In the genomic region with DNA sequence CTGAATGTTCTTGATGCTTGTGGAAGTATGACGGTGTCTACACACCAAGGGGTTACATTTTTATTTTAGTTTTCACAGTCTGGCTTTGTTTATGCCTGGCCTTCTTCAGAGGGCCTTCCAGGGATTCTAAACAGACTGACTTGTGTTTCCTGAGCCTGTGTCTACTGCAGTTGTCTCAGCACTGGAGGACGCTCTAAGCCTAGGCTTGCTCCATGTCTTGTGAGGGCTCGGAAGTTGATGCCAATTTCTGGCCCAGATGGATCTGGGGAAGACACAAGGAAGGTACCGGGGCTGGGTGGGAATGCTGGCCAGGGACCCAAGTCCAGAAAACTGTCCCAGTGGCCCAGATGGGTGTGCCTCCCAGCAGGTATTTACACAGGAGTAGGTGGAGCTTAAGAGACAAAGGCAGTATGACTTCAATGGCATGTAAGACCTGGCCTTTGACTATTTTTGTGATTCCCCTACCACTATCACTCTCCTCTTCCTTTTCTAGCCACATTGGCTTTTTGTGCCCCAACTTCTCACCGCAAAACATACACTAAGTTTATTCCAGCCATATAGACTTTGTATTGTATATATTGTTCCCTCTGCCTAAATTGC, we compare ENCODE assay signal across 24 cellular contexts. TPM values are rescaled to one million over a fixed set of nuclear protein-coding genes. Genes with fewer than 3 reads are reported as not detected.
A peak's percentile ranks its signal among the peaks of the same experiment; 100 is the strongest.
DNase-seq lines count a peak whose midpoint lies in the region; ATAC-seq, FAIRE-seq and TF ChIP-seq lines count a peak whose summit lies in the region.
"Had no signal": no experiment of that assay in that cellular context is flagged by ENCODE, and none has a peak within 500 bp of the region (broad histone marks: within the 10 kb centered on the region; RNA-seq: fewer than 3 reads in every experiment).

No MANE protein-coding gene starts in this region.

- no peak overlapping the region for H3K14ac ChIP-seq in H1 (ENCODE audit: insufficient read length)

- H3K9me3 ChIP-seq in H1 (ENCODE audit: insufficient read depth in 2 of 2, low read depth in 1 of 2, low read length in 1 of 2), result no peaks in the 10 kb centered on the region
- H3K9me3 ChIP-seq in psoas muscle, result peaks cover 7% of the 10 kb centered on the region
- H3K9me3 ChIP-seq: MG63 had no signal

- FAIRE-seq in H1 (lab: Jason Lieb, UNC), result no peak

- H4K20me1 ChIP-seq in H1 (replicated peaks in 1 of 2; ENCODE audit: control insufficient read depth in 1 of 2, insufficient read depth in 2 of 2, low read length in 2 of 2), result no peaks in the 10 kb centered on the region
- H4K20me1 ChIP-seq: BLaER1 treated with 17β-estradiol and CSF1 and Interleukin-3, amounts not matched to agents 10 nM and 100 nM had no signal

- H2BK15ac ChIP-seq in H1 (ENCODE audit: low read length), result no peak overlapping the region
- no peak overlapping the region for H2BK15ac ChIP-seq in mesendoderm (replicated peaks; ENCODE audit: low read depth)

- ATAC-seq in psoas muscle, result no peak
- ATAC-seq in GM19452 (IDR thresholded peaks at IDR 0.05; ENCODE audit: unreplicated experiment), result no peak
- ATAC-seq in HG03457 (IDR thresholded peaks at IDR 0.05; ENCODE audit: unreplicated experiment), result no peak

- no peak overlapping the region for H2BK20ac ChIP-seq in H1 (ENCODE audit: low read length)

- no peak overlapping the region for H2AFZ ChIP-seq in H1 (ENCODE audit: low read length)

- CTCF ChIA-PET in H1 (lab: Charles Lee; ENCODE audit: partially characterized antibody), result interaction anchor here (1.1 to 1.6 kb wide), 2 partner anchors 35 to 60 kb away, joined by 3 read pairs; no protein-coding TSS in a partner anchor

- peak overlapping the region; percentile 41; the same call in 1 of the 2 replicates for H4K8ac ChIP-seq in H1 (ENCODE audit: extremely low read depth, insufficient read depth, low read length)
- H4K8ac ChIP-seq in mesendoderm (ENCODE audit: low read depth, low read length), result no peak overlapping the region

- no peaks in the 10 kb centered on the region for H3K36me3 ChIP-seq in H1 (ENCODE audit: control insufficient read depth in 2 of 4, insufficient read depth in 4 of 4, low read length in 3 of 4)
- H3K36me3 ChIP-seq in mesendoderm (ENCODE audit: control insufficient read depth, insufficient read depth, low read length), result no peaks in the 10 kb centered on the region
- no peaks in the 10 kb centered on the region for H3K36me3 ChIP-seq in psoas muscle (ENCODE audit: insufficient read depth in 1 of 2, low read depth in 1 of 2)
- H3K36me3 ChIP-seq: HAP-1, MG63 had no signal

- H3K4me1 ChIP-seq in H1 (replicated peaks in 1 of 4; ENCODE audit: control insufficient read depth in 3 of 4, insufficient read depth in 4 of 4, low read length in 3 of 4) (peaks cover 0 to 4% (median 0%) of the 10 kb centered on the region in 4 experiments; a peak in 1 of 7 replicates), mesendoderm (ENCODE audit: control insufficient read depth, low read depth, low read length) (no peaks in the 10 kb centered on the region), psoas muscle (no peaks in the 10 kb centered on the region)
- H3K4me1 ChIP-seq: HAP-1 had no signal

- H3K18ac ChIP-seq in H1 (ENCODE audit: extremely low read depth, low read length) (no peak overlapping the region), mesendoderm (ENCODE audit: low read length) (no peak overlapping the region)

- no peak overlapping the region for H2BK120ac ChIP-seq in H1 (replicated peaks; ENCODE audit: low read depth, low read length)
- no peak overlapping the region for H2BK120ac ChIP-seq in mesendoderm (ENCODE audit: low read depth, low read length)

- no peak for TF ChIP-seq EP300 in H1 (IDR thresholded peaks at IDR 0.05; ENCODE audit: borderline replicate concordance in 1 of 2, low read depth in 2 of 2, low read length in 2 of 2)

- H3K23ac ChIP-seq in H1 (ENCODE audit: insufficient read length), result no peak overlapping the region
- no peak overlapping the region for H3K23ac ChIP-seq in mesendoderm (ENCODE audit: low read length)

- H3K4me2 ChIP-seq in H1 (ENCODE audit: insufficient read depth in 1 of 2, low read depth in 2 of 2, low read length in 2 of 2) (no peak overlapping the region), mesendoderm (ENCODE audit: low read length) (no peak overlapping the region)
- H3K4me2 ChIP-seq: BLaER1 treated with 17β-estradiol and CSF1 and Interleukin-3, amounts not matched to agents 10 nM and 100 nM had no signal

- H2BK5ac ChIP-seq in H1 (ENCODE audit: low read depth, low read length) (no peak overlapping the region), mesendoderm (ENCODE audit: low read length) (no peak overlapping the region)

- H3K9ac ChIP-seq in H1 (replicated peaks in 1 of 4; ENCODE audit: extremely low read depth in 1 of 4, low read depth in 3 of 4, low read length in 3 of 4), result no peak overlapping the region
- H3K9ac ChIP-seq in mesendoderm (ENCODE audit: low read length), result no peak overlapping the region
- H3K9ac ChIP-seq: BLaER1 treated with 17β-estradiol and CSF1 and Interleukin-3, amounts not matched to agents 10 nM and 100 nM had no signal

- no peaks in the 10 kb centered on the region for H3K79me2 ChIP-seq in H1 (ENCODE audit: control insufficient read depth in 1 of 2, insufficient read depth in 2 of 2, low read length in 2 of 2)
- H3K79me2 ChIP-seq in mesendoderm (ENCODE audit: control insufficient read depth, insufficient read depth, low read length), result no peaks in the 10 kb centered on the region

- H3K23me2 ChIP-seq in H1 (ENCODE audit: low read depth, low read length), result no peaks in the 10 kb centered on the region

- no peak overlapping the region for H2AK5ac ChIP-seq in H1 (ENCODE audit: low read depth, low read length)
- no peak overlapping the region for H2AK5ac ChIP-seq in mesendoderm (ENCODE audit: low read length)

- no peak overlapping the region for H4K91ac ChIP-seq in H1 (replicated peaks; ENCODE audit: insufficient read length, low read length)

- H3K27ac ChIP-seq in H1 (ENCODE audit: low read depth, low read length), result no peak overlapping the region
- H3K27ac ChIP-seq in mesendoderm (ENCODE audit: low read depth, low read length), result no peak overlapping the region
- H3K27ac ChIP-seq in psoas muscle, result no peak overlapping the region
- H3K27ac ChIP-seq: BLaER1 treated with 17β-estradiol and CSF1 and Interleukin-3, amounts not matched to agents 10 nM and 100 nM; HL-60 had no signal

- peak; percentile 6 for DNase-seq in ELF-1 (ENCODE audit: low read depth, low spot score)
- DNase-seq in NCI-H69 (lab: John Stamatoyannopoulos, UW), result peak; percentile 17
- no peak for DNase-seq in H1 (ENCODE audit: low read depth in 1 of 2, low spot score in 2 of 2)
- peak; percentile 15 for DNase-seq in mesendoderm
- no peak for DNase-seq in psoas muscle
- DNase-seq in activated naive CD4-positive, alpha-beta T cell (lab: John Stamatoyannopoulos, UW), result no peak
- DNase-seq: CD8-positive, alpha-beta memory T cell; DMS79; IMR-90; Karpas-422; MG63; NCI-H1092; NCI-H1436 treated with DMSO at 0.1 percent for 48 hours; NCI-H2029; NCI-H2171 treated with DMSO at 0.1 percent for 48 hours; NCI-H748 treated with DMSO at 0.1 percent for 48 hours; RPMI8226; SHP77 treated with DMSO at 0.1 percent for 48 hours had no signal

- no peak overlapping the region for H3K4me3 ChIP-seq in H1 (ENCODE audit: extremely low read depth in 1 of 4, insufficient read depth in 2 of 4, low read depth in 3 of 4, low read length in 4 of 4)
- no peak overlapping the region for H3K4me3 ChIP-seq in mesendoderm (ENCODE audit: low read length)
- H3K4me3 ChIP-seq in psoas muscle, result no peak overlapping the region
- H3K4me3 ChIP-seq: BLaER1 treated with 17β-estradiol and CSF1 and Interleukin-3, amounts not matched to agents 10 nM and 100 nM; HAP-1; MG63 had no signal

- no peak overlapping the region for H2BK12ac ChIP-seq in H1 (ENCODE audit: low read depth, low read length)

- no peak overlapping the region for H3K4ac ChIP-seq in H1 (replicated peaks; ENCODE audit: insufficient read length, low read depth, low read length)
- no peak overlapping the region for H3K4ac ChIP-seq in mesendoderm (ENCODE audit: low read depth, low read length)

- intact Hi-C loops in psoas muscle (cut with DNase I), result no loop called here

- H4K5ac ChIP-seq in H1 (ENCODE audit: insufficient read length, low read depth, low read length), result no peak overlapping the region
- no peak overlapping the region for H4K5ac ChIP-seq in mesendoderm (ENCODE audit: low read length)

- 88% methylated on average over 5 of the region's 5 CpGs; no CpG with 5 or more reads in 1 of the 2 experiments for WGBS in H1 (ENCODE audit: extremely low coverage in 1 of 2, insufficient coverage in 1 of 2, insufficient read length in 1 of 2, insufficient replicate concordance in 2 of 2, low coverage in 1 of 2, low lambda C conversion rate in 2 of 2, missing lambda C conversion rate in 1 of 2), 2 experiments
- no CpG with 5 or more reads among the region's 5 CpGs for WGBS in mesendoderm (ENCODE audit: extremely low coverage, insufficient coverage, low lambda C conversion rate)
- WGBS in psoas muscle, 3 donors, result 93 to 94% (median 93%) methylated on average over 5 of the region's 5 CpGs

- H3K79me1 ChIP-seq in H1 (ENCODE audit: low read depth, low read length) (no peaks in the 10 kb centered on the region), mesendoderm (ENCODE audit: low read length) (no peaks in the 10 kb centered on the region)

- H3K27me3 ChIP-seq in H1 (replicated peaks in 1 of 4; ENCODE audit: control insufficient read depth in 3 of 4, extremely low read depth in 1 of 4, insufficient read depth in 3 of 4, low read length in 3 of 4) (no peaks in the 10 kb centered on the region), mesendoderm (ENCODE audit: insufficient read depth, low read length, poor library complexity) (no peaks in the 10 kb centered on the region), psoas muscle (ENCODE audit: insufficient read depth in 3 of 3, low read length in 2 of 3) (no peaks in the 10 kb centered on the region)
- H3K27me3 ChIP-seq: BLaER1 treated with 17β-estradiol and CSF1 and Interleukin-3, amounts not matched to agents 10 nM and 100 nM; MG63 had no signal

- no peak for TF ChIP-seq POLR2A in H1 (IDR thresholded peaks at IDR 0.05; ENCODE audit: control extremely low read depth in 1 of 2, low read depth in 2 of 2, low read length in 2 of 2)

- POLR2A ChIA-PET in H1 (lab: Charles Lee; ENCODE audit: partially characterized antibody), result no interaction called here

- H3K56ac ChIP-seq in H1 (replicated peaks; ENCODE audit: insufficient read length, low read depth, low read length) (no peak overlapping the region), mesendoderm (ENCODE audit: low read length) (no peak overlapping the region)

- TF ChIP-seq RAD21 in H1 (IDR thresholded peaks at IDR 0.05 in 1 of 2, conservative IDR thresholded peaks at IDR 0.05 in 1 of 2; ENCODE audit: low read depth in 2 of 2, low read length in 2 of 2), result peak; percentile 54 to 67

- peak in 2 of 3 experiments; percentile 9 to 28; a peak in 1 of 4 replicates for TF ChIP-seq CTCF in H1 (IDR thresholded peaks at IDR 0.05; ENCODE audit: control extremely low read depth in 1 of 3, insufficient read depth in 1 of 3, low read depth in 1 of 3, low read length in 3 of 3)
- TF ChIP-seq CTCF in psoas muscle (IDR thresholded peaks at IDR 0.05), result no peak

RNA-seq across cellular contexts. Expression of a gene that starts 56.9 kb away (rescaled TPM):
- total RNA-seq in H1 (2021; fragmentation: NEBNext Ultra II Directional; extraction: Animal tissue kit (Norgen Biotek cat#: 25700)), result 3.2 and 4.3 TPM in 2 replicates
- polyA plus RNA-seq in H1 (2011; rRNA removed) (1.7 and 2.7 TPM in 2 replicates), psoas muscle (under 1 TPM; 0.31 to 0.58 (median 0.40) TPM)
- polyA plus RNA-seq in H1 (2011; cell fraction: cytosol; rRNA removed), result 2.0 TPM
- polyA plus RNA-seq in H1 (2011; cell fraction: nucleus; rRNA removed), result 4.7 TPM
- 2.1 to 3.5 TPM (median 2.7 TPM) in 4 replicates for polyA plus RNA-seq in H1 (2012, experiment 1 of 2)
- 0.33 TPM for polyA plus RNA-seq in H1 (2012, experiment 2 of 2)
- 2.5 TPM for polyA plus RNA-seq in H1 (2013, experiment 1 of 2)
- polyA plus RNA-seq in H1 (2013, experiment 2 of 2), result 2.7 TPM
- polyA minus RNA-seq in H1 (2011; rRNA and poly(A)+ RNA removed), result 3.8 and 5.0 TPM in 2 replicates
- 3.0 TPM for polyA minus RNA-seq in H1 (2011; cell fraction: cytosol; rRNA and poly(A)+ RNA removed)
- polyA minus RNA-seq in H1 (2011; cell fraction: nucleus; rRNA and poly(A)+ RNA removed), result 13.4 TPM
- 0.83 TPM for polyA plus RNA-seq in mesendoderm (2013, experiment 1 of 2)
- 0.85 TPM for polyA plus RNA-seq in mesendoderm (2013, experiment 2 of 2)
- total RNA-seq in psoas muscle, result 1 to 10 TPM in 1 of 4 donors, under 1 TPM in 3; 0.13 to 1.6 (median 0.29) TPM
- total RNA-seq: NCI-H460 had no signal
- polyA plus RNA-seq: CD8-positive, alpha-beta memory T cell had no signal

RNA-seq across cellular contexts. Expression of a gene that starts 57.2 kb away (rescaled TPM):
- 14.3 and 15.3 TPM in 2 replicates for total RNA-seq in H1 (2021; fragmentation: NEBNext Ultra II Directional; extraction: Animal tissue kit (Norgen Biotek cat#: 25700))
- polyA plus RNA-seq in H1 (2011; rRNA removed) (3.2 and 6.7 TPM in 2 replicates), psoas muscle (1 to 10 TPM in 2 of 3 donors, under 1 TPM in 1; 0.42 to 1.7 (median 1.6) TPM)
- polyA plus RNA-seq in H1 (2011; cell fraction: cytosol; rRNA removed), result 7.3 TPM
- polyA plus RNA-seq in H1 (2011; cell fraction: nucleus; rRNA removed), result 2.2 TPM
- 6.0 to 8.7 TPM (median 7.3 TPM) in 4 replicates for polyA plus RNA-seq in H1 (2012, experiment 1 of 2)
- 0.62 TPM for polyA plus RNA-seq in H1 (2012, experiment 2 of 2)
- 18.8 TPM for polyA plus RNA-seq in H1 (2013, experiment 1 of 2)
- polyA plus RNA-seq in H1 (2013, experiment 2 of 2), result 19.2 TPM
- 7.1 and 13.0 TPM in 2 replicates for polyA minus RNA-seq in H1 (2011; rRNA and poly(A)+ RNA removed)
- 12.4 TPM for polyA minus RNA-seq in H1 (2011; cell fraction: cytosol; rRNA and poly(A)+ RNA removed)
- 16.4 TPM for polyA minus RNA-seq in H1 (2011; cell fraction: nucleus; rRNA and poly(A)+ RNA removed)
- polyA plus RNA-seq in mesendoderm (2013, experiment 1 of 2), result 5.3 TPM
- 5.2 TPM for polyA plus RNA-seq in mesendoderm (2013, experiment 2 of 2)
- 1 to 10 TPM; 1.8 to 4.2 (median 2.4) TPM for total RNA-seq in psoas muscle

Comparison
In these comparisons a context has a peak if more than half of its experiments do, and no peak if none do; other contexts are left out.
1. DNase-seq: peak in ELF-1 (single experiment), NCI-H69 (single experiment) and mesendoderm (single experiment); none in H1 (0 of 2), psoas muscle (0 of 2) and activated naive CD4-positive, alpha-beta T cell (0 of 4).